Comparison of ENCODE assay signal across 11 cellular contexts in genomic region chr1:25817840-25818501, GRCh38. TPM values are rescaled to one million over a fixed set of nuclear protein-coding genes. Genes with fewer than 3 reads are reported as not detected.
DNase-seq lines count a peak whose midpoint lies in the region; ATAC-seq and TF ChIP-seq lines count a peak whose summit lies in the region.
"Had no signal": no experiment of that assay in that cellular context is flagged by ENCODE, and none has a peak within 500 bp of the region (broad histone marks: within the 10 kb centered on the region; RNA-seq: fewer than 3 reads in every experiment).

No MANE protein-coding gene starts in this region.

- no peak overlapping the region for H3K23ac ChIP-seq in H9 (ENCODE audit: insufficient read length, low read depth, low read length)
- no peak overlapping the region for H3K23ac ChIP-seq in mesenchymal stem cell (ENCODE audit: low read length in 2 of 2)

- no peak overlapping the region for H2BK5ac ChIP-seq in H9 (ENCODE audit: insufficient read length, low read length)
- H2BK5ac ChIP-seq in mesenchymal stem cell (ENCODE audit: low read depth, low read length, poor library complexity, severe bottlenecking) = no peak overlapping the region

- no CpG with 5 or more reads among the region's 8 CpGs for WGBS in H9 (ENCODE audit: extremely low coverage, insufficient read length, low lambda C conversion rate)
- 49% methylated on average over 6 of the region's 8 CpGs for WGBS in mesenchymal stem cell

- no peak overlapping the region for H2BK120ac ChIP-seq in H9 (ENCODE audit: low read depth, low read length, poor library complexity, severe bottlenecking)
- no peak overlapping the region for H2BK120ac ChIP-seq in mesenchymal stem cell (ENCODE audit: low read depth, low read length)

- CTCF ChIA-PET in AG04450 (lab: Charles Lee) = no interaction called here

- H3K27ac ChIP-seq in AG04450 (ENCODE audit: low read depth, low read length) (no peak overlapping the region), H9 (ENCODE audit: insufficient read length, low read depth, low read length) (no peak overlapping the region), mesenchymal stem cell (ENCODE audit: low read length, poor library complexity, severe bottlenecking) (no peak overlapping the region)

- H4K91ac ChIP-seq in H9 (ENCODE audit: insufficient read length, low read depth, low read length) = no peak overlapping the region
- H4K91ac ChIP-seq in mesenchymal stem cell (ENCODE audit: low read length) = peak overlapping the region; percentile 64

- no peak overlapping the region for H2BK20ac ChIP-seq in H9 (ENCODE audit: low read depth, low read length, poor library complexity, severe bottlenecking)

- peaks cover 3% of the 10 kb centered on the region for H4K20me1 ChIP-seq in H9 (ENCODE audit: control insufficient read depth, insufficient read depth, insufficient read length)

- H3K36me3 ChIP-seq in mesenchymal stem cell (ENCODE audit: control insufficient read depth in 1 of 2, insufficient read depth in 2 of 2, low read depth in 1 of 2, low read length in 2 of 2) = peaks cover 35 to 37% of the 10 kb centered on the region in 2 experiments

- H3K4me1 ChIP-seq in H9 (ENCODE audit: insufficient read depth, low read length) (peaks cover 4% of the 10 kb centered on the region; the same call in 1 of the 2 replicates), mesenchymal stem cell (ENCODE audit: control insufficient read depth, insufficient read depth, low read depth, low read length) (peaks cover 24% of the 10 kb centered on the region)

- no peak overlapping the region for H4K5ac ChIP-seq in H9 (ENCODE audit: insufficient read length, low read depth, low read length)

- H2AFZ ChIP-seq in H9 (ENCODE audit: low read length) = no peak overlapping the region
- H2AFZ ChIP-seq in mesenchymal stem cell (ENCODE audit: low read depth, low read length) = no peak overlapping the region

- no peak overlapping the region for H4K8ac ChIP-seq in H9 (replicated peaks; ENCODE audit: insufficient read length, low read depth, low read length)
- H4K8ac ChIP-seq in mesenchymal stem cell (ENCODE audit: low read length) = peak overlapping the region; percentile 8

- H3T11ph ChIP-seq in H9 (ENCODE audit: low read length) = no peak overlapping the region

- H3K9ac ChIP-seq in H9 (ENCODE audit: extremely low read depth, insufficient read length, low read length) = no peak overlapping the region
- peak overlapping the region; percentile 96 for H3K9ac ChIP-seq in mesenchymal stem cell (ENCODE audit: low read length)

- H3K79me1 ChIP-seq in H9 (ENCODE audit: insufficient read depth, low read depth, low read length, poor library complexity, severe bottlenecking) = no peaks in the 10 kb centered on the region
- H3K79me1 ChIP-seq in mesenchymal stem cell (replicated peaks; ENCODE audit: low read length, poor library complexity, severe bottlenecking) = peaks cover 8% of the 10 kb centered on the region

- H3K27me3 Mint-ChIP-seq in H9 (ENCODE audit: low read depth) = peaks cover 15% of the 10 kb centered on the region
- no peaks in the 10 kb centered on the region for H3K27me3 Mint-ChIP-seq in activated naive CD8-positive, alpha-beta T cell treated with anti-CD3 and anti-CD28 coated beads for 36 hours

- H3K36me3 Mint-ChIP-seq in H9 (ENCODE audit: insufficient read depth in 1 of 3, low read depth in 3 of 3) = peaks cover 5 to 29% (median 27%) of the 10 kb centered on the region in 3 experiments; a peak in 6 of 7 replicates
- peaks cover 9% of the 10 kb centered on the region for H3K36me3 Mint-ChIP-seq in activated naive CD8-positive, alpha-beta T cell treated with anti-CD3 and anti-CD28 coated beads for 36 hours

- peak overlapping the region in 2 of 3 experiments; percentile 46 to 89; a peak in 5 of 7 replicates for H3K27ac Mint-ChIP-seq in H9
- peak overlapping the region; percentile 73 for H3K27ac Mint-ChIP-seq in activated naive CD8-positive, alpha-beta T cell treated with anti-CD3 and anti-CD28 coated beads for 36 hours

- no peak overlapping the region for H3K14ac ChIP-seq in H9 (ENCODE audit: insufficient read depth, low read length)
- H3K14ac ChIP-seq in mesenchymal stem cell (ENCODE audit: low read length in 2 of 2) = no peak overlapping the region

- H3K4ac ChIP-seq in H9 (ENCODE audit: low read depth, low read length) = no peak overlapping the region
- no peak overlapping the region for H3K4ac ChIP-seq in mesenchymal stem cell (ENCODE audit: low read depth in 1 of 2, low read length in 2 of 2)

- H2AK5ac ChIP-seq in H9 (ENCODE audit: insufficient read length, low read length) = no peak overlapping the region
- no peak overlapping the region for H2AK5ac ChIP-seq in mesenchymal stem cell (ENCODE audit: low read length, severe bottlenecking)

- H3K9me3 ChIP-seq in AG04450 (ENCODE audit: control insufficient read depth, insufficient read depth, low read length) (no peaks in the 10 kb centered on the region; the same call in 1 of the 2 replicates), H9 (ENCODE audit: control insufficient read depth, low read depth, low read length) (no peaks in the 10 kb centered on the region), mesenchymal stem cell (ENCODE audit: control insufficient read depth, low read length) (no peaks in the 10 kb centered on the region)
- H3K9me3 ChIP-seq: upper lobe of left lung had no signal

- H3K18ac ChIP-seq in H9 (ENCODE audit: insufficient read length, low read depth, low read length) = no peak overlapping the region
- H3K18ac ChIP-seq in mesenchymal stem cell (ENCODE audit: low read depth in 1 of 2, low read length in 2 of 2) = no peak overlapping the region

- peaks cover 11% of the 10 kb centered on the region for H3K23me2 ChIP-seq in H9 (ENCODE audit: insufficient read length, low read depth, low read length, poor library complexity, severe bottlenecking)

- TF ChIP-seq CTCF in AG04450 (IDR thresholded peaks at IDR 0.05; ENCODE audit: low read depth, low read length) (peak; percentile 22; the same call in 1 of the 2 replicates), H9 (conservative IDR thresholded peaks at IDR 0.05) (peak; percentile 63)

- peak overlapping the region; percentile 95 to 97 for H3K4me3 Mint-ChIP-seq in H9
- H3K4me3 Mint-ChIP-seq in activated naive CD8-positive, alpha-beta T cell treated with anti-CD3 and anti-CD28 coated beads for 36 hours = peak overlapping the region; percentile 86

- H3K9me3 Mint-ChIP-seq in H9 = no peaks in the 10 kb centered on the region
- H3K9me3 Mint-ChIP-seq in activated naive CD8-positive, alpha-beta T cell treated with anti-CD3 and anti-CD28 coated beads for 36 hours = no peaks in the 10 kb centered on the region

- POLR2A ChIA-PET in AG04450 (lab: Yijun Ruan, JAX) = interaction anchor here (0.6 to 2.1 kb wide), 2 partner anchors 72 to 364 kb away, joined by 5 to 6 read pairs; no protein-coding TSS in a partner anchor

- H3K56ac ChIP-seq in H9 (ENCODE audit: insufficient read length, low read depth, low read length) = no peak overlapping the region

- peaks cover 32% of the 10 kb centered on the region in 2 experiments for H3K4me1 Mint-ChIP-seq in H9
- H3K4me1 Mint-ChIP-seq in activated naive CD8-positive, alpha-beta T cell treated with anti-CD3 and anti-CD28 coated beads for 36 hours = peaks cover 22% of the 10 kb centered on the region

- H2BK15ac ChIP-seq in H9 (ENCODE audit: low read depth, low read length) (no peak overlapping the region), mesenchymal stem cell (ENCODE audit: low read depth, poor library complexity, severe bottlenecking) (no peak overlapping the region)

- H3K4me2 ChIP-seq in H9 (ENCODE audit: insufficient read depth, insufficient read length, low read length) (no peak overlapping the region), mesenchymal stem cell (ENCODE audit: low read length, poor library complexity, severe bottlenecking) (no peak overlapping the region)

- H3K4me3 ChIP-seq in AG04450 (ENCODE audit: low read depth, low read length) = no peak overlapping the region
- H3K4me3 ChIP-seq in mesenchymal stem cell (ENCODE audit: insufficient read depth in 1 of 2, low read depth in 1 of 2, low read length in 2 of 2) = no peak overlapping the region

- H2BK12ac ChIP-seq in H9 (ENCODE audit: insufficient read length, low read depth, low read length) (no peak overlapping the region), mesenchymal stem cell (ENCODE audit: low read length in 2 of 2) (no peak overlapping the region)

- H3K27me3 ChIP-seq in AG04450 (ENCODE audit: control insufficient read depth, insufficient read depth, low read length) (no peaks in the 10 kb centered on the region), H9 (ENCODE audit: insufficient read depth, low read length) (no peaks in the 10 kb centered on the region), mesenchymal stem cell (ENCODE audit: control insufficient read depth in 1 of 2, insufficient read depth in 1 of 2, low read length in 2 of 2) (no peaks in the 10 kb centered on the region)
- H3K27me3 ChIP-seq: upper lobe of left lung had no signal

- no peak for ATAC-seq in HG02870 (IDR thresholded peaks at IDR 0.05; ENCODE audit: unreplicated experiment)
- no peak for ATAC-seq in GM19395 (IDR thresholded peaks at IDR 0.05; ENCODE audit: unreplicated experiment)

- DNase-seq in AG04450 (ENCODE audit: low read depth, low spot score) (no peak), H9 (peak; percentile 61), mesenchymal stem cell (no peak), SHP77 (lab: John Stamatoyannopoulos, UW) (no peak), cerebellar cortex (ENCODE audit: low spot score) (no peak)
- no peak for DNase-seq in activated naive CD8-positive, alpha-beta T cell treated with anti-CD3 and anti-CD28 coated beads for 36 hours
- DNase-seq: cerebellar nuclear complex, RPMI8226 had no signal

- H3K79me2 ChIP-seq in H9 (ENCODE audit: insufficient read depth, low read length) = no peaks in the 10 kb centered on the region; the same call in 1 of the 2 replicates

RNA-seq across cellular contexts. Expression of gene MTFR1L, which starts 1.8 kb away (rescaled TPM):
- 65.8 and 68.6 TPM in 2 replicates for polyA plus RNA-seq in AG04450 (2011; rRNA removed)
- 38.1 and 58.9 TPM in 2 replicates for polyA minus RNA-seq in AG04450 (2011; rRNA and poly(A)+ RNA removed)
- total RNA-seq in H9 (2021) = 31.5 and 32.5 TPM in 2 replicates
- 10 to 100 TPM; 23.3 to 23.4 TPM for total RNA-seq in activated naive CD8-positive, alpha-beta T cell treated with anti-CD3 and anti-CD28 coated beads for 36 hours
- polyA plus RNA-seq in mesenchymal stem cell (2013, experiment 1 of 2) = 49.9 TPM
- 50.5 TPM for polyA plus RNA-seq in mesenchymal stem cell (2013, experiment 2 of 2)

RNA-seq across cellular contexts. Expression of gene SELENON, which starts 18.0 kb away (rescaled TPM):
- 36.3 and 62.6 TPM in 2 replicates for polyA plus RNA-seq in AG04450 (2011; rRNA removed)
- polyA minus RNA-seq in AG04450 (2011; rRNA and poly(A)+ RNA removed) = 32.5 and 45.1 TPM in 2 replicates
- total RNA-seq in H9 (2021) = 89.0 and 90.9 TPM in 2 replicates
- total RNA-seq in activated naive CD8-positive, alpha-beta T cell treated with anti-CD3 and anti-CD28 coated beads for 36 hours = 10 to 100 TPM; 15.0 to 15.6 TPM
- 115 TPM for polyA plus RNA-seq in mesenchymal stem cell (2013, experiment 1 of 2)
- 113 TPM for polyA plus RNA-seq in mesenchymal stem cell (2013, experiment 2 of 2)

RNA-seq across cellular contexts. Expression of gene AUNIP, which starts 41.3 kb away (rescaled TPM):
- 0.97 and 1.1 TPM in 2 replicates for polyA plus RNA-seq in AG04450 (2011; rRNA removed)
- 0.56 and 1.5 TPM in 2 replicates for polyA minus RNA-seq in AG04450 (2011; rRNA and poly(A)+ RNA removed)
- total RNA-seq in H9 (2021) = 22.0 and 22.2 TPM in 2 replicates
- 10 to 100 TPM; 12.1 to 15.1 TPM for total RNA-seq in activated naive CD8-positive, alpha-beta T cell treated with anti-CD3 and anti-CD28 coated beads for 36 hours
- 0.73 TPM for polyA plus RNA-seq in mesenchymal stem cell (2013, experiment 1 of 2)
- polyA plus RNA-seq in mesenchymal stem cell (2013, experiment 2 of 2) = 0.89 TPM

RNA-seq across cellular contexts. Expression of gene PAQR7, which starts 57.5 kb away (rescaled TPM):
- polyA plus RNA-seq in AG04450 (2011; rRNA removed) = 10.7 and 11.9 TPM in 2 replicates
- 34.0 and 41.4 TPM in 2 replicates for polyA minus RNA-seq in AG04450 (2011; rRNA and poly(A)+ RNA removed)
- total RNA-seq in H9 (2021) = 6.0 and 6.3 TPM in 2 replicates
- total RNA-seq in activated naive CD8-positive, alpha-beta T cell treated with anti-CD3 and anti-CD28 coated beads for 36 hours = 1 to 10 TPM; 8.6 to 9.2 TPM
- 10.5 TPM for polyA plus RNA-seq in mesenchymal stem cell (2013, experiment 1 of 2)
- 10.0 TPM for polyA plus RNA-seq in mesenchymal stem cell (2013, experiment 2 of 2)
